In genomic region chr19:9945319-9945966, GRCh38 we compare ENCODE assay signal across 1 cellular context.
A peak's percentile ranks its signal among the peaks of the same experiment; 100 is the strongest.
TF ChIP-seq lines count a peak whose summit lies in the region.

No MANE protein-coding gene starts in this region.

TF ChIP-seq in SK-N-SH, 30 proteins besides CTCF, POLR2A, EP300 and RAD21 (continued from another document):
- no peak for TF ChIP-seq FOXJ3 (CRISPR knock-in tag; IDR thresholded peaks at IDR 0.05)
- no peak for TF ChIP-seq FOXM1 (IDR thresholded peaks at IDR 0.05; ENCODE audit: low read depth)
- TF ChIP-seq RCOR1 (IDR thresholded peaks at IDR 0.05; ENCODE audit: low read length): no peak
- no peak for TF ChIP-seq RXRA (IDR thresholded peaks at IDR 0.05; ENCODE audit: borderline replicate concordance, low read depth)
- TF ChIP-seq ELF1 (IDR thresholded peaks at IDR 0.05): peak; percentile 71
- TF ChIP-seq USF2 (IDR thresholded peaks at IDR 0.05; ENCODE audit: borderline replicate concordance, low read depth, low read length): no peak
- TF ChIP-seq REST (IDR thresholded peaks at IDR 0.05; ENCODE audit: low read depth, low read length): peak; percentile 56; the same call in 1 of the 2 replicates
- no peak for TF ChIP-seq CHD2 (IDR thresholded peaks at IDR 0.05; ENCODE audit: low read length, partially characterized antibody)
- TF ChIP-seq, protein P1, sequence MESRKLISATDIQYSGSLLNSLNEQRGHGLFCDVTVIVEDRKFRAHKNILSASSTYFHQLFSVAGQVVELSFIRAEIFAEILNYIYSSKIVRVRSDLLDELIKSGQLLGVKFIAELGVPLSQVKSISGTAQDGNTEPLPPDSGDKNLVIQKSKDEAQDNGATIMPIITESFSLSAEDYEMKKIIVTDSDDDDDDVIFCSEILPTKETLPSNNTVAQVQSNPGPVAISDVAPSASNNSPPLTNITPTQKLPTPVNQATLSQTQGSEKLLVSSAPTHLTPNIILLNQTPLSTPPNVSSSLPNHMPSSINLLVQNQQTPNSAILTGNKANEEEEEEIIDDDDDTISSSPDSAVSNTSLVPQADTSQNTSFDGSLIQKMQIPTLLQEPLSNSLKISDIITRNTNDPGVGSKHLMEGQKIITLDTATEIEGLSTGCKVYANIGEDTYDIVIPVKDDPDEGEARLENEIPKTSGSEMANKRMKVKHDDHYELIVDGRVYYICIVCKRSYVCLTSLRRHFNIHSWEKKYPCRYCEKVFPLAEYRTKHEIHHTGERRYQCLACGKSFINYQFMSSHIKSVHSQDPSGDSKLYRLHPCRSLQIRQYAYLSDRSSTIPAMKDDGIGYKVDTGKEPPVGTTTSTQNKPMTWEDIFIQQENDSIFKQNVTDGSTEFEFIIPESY (IDR thresholded peaks at IDR 0.05; ENCODE audit: borderline replicate concordance, low read depth): no peak
- TF ChIP-seq, protein P2, sequence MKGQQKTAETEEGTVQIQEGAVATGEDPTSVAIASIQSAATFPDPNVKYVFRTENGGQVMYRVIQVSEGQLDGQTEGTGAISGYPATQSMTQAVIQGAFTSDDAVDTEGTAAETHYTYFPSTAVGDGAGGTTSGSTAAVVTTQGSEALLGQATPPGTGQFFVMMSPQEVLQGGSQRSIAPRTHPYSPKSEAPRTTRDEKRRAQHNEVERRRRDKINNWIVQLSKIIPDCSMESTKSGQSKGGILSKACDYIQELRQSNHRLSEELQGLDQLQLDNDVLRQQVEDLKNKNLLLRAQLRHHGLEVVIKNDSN (IDR thresholded peaks at IDR 0.05; ENCODE audit: borderline replicate concordance, low read depth): no peak
